In genomic region chr5:148941810-148942209, GRCh38 we compare ENCODE assay signal across 20 cellular contexts.
A peak's percentile ranks its signal among the peaks of the same experiment; 100 is the strongest.
DNase-seq lines count a peak whose midpoint lies in the region; ATAC-seq and TF ChIP-seq lines count a peak whose summit lies in the region.
"Had no signal": no experiment of that assay in that cellular context is flagged by ENCODE, and none has a peak within 500 bp of the region (broad histone marks: within the 10 kb centered on the region; RNA-seq: fewer than 3 reads in every experiment).

No MANE protein-coding gene starts in this region.

- H3K9me3 ChIP-seq in mucosa of descending colon, result no peaks in the 10 kb centered on the region
- H3K9me3 ChIP-seq: BE2C; BLaER1 treated with 17β-estradiol and CSF1 and Interleukin-3, amounts not matched to agents 10 nM and 100 nM had no signal

- 0 out of 2 replicates have a peak, but pooled peaks cover 3% of the 10 kb centered on the region for H3K9me3 Mint-ChIP-seq in WTC11
- H3K9me3 Mint-ChIP-seq in activated CD8-positive, alpha-beta T cell treated with anti-CD3 and anti-CD28 coated beads for 36 hours, result no peaks in the 10 kb centered on the region
- H3K9me3 Mint-ChIP-seq: CD4-positive, alpha-beta memory T cell had no signal

- H3K36me3 Mint-ChIP-seq in WTC11, result peaks cover 6% of the 10 kb centered on the region; the same call in 1 of the 2 replicates
- H3K36me3 Mint-ChIP-seq in activated CD8-positive, alpha-beta T cell treated with anti-CD3 and anti-CD28 coated beads for 36 hours (ENCODE audit: low read depth), result no peaks in the 10 kb centered on the region
- H3K36me3 Mint-ChIP-seq: CD14-positive monocyte; CD4-positive, alpha-beta memory T cell had no signal

- H3K36me3 ChIP-seq in mucosa of descending colon (ENCODE audit: low read depth), result no peaks in the 10 kb centered on the region
- H3K36me3 ChIP-seq: BE2C; BLaER1 treated with 17β-estradiol and CSF1 and Interleukin-3, amounts not matched to agents 10 nM and 100 nM had no signal

- ATAC-seq in WTC11, result no peak
- ATAC-seq in esophagus mucosa, result peak; percentile 35
- peak; percentile 10 for ATAC-seq in mucosa of descending colon
- ATAC-seq in activated CD8-positive, alpha-beta T cell treated with anti-CD3 and anti-CD28 coated beads for 36 hours, result no peak

- H3K27ac Mint-ChIP-seq in WTC11, result no peak overlapping the region
- no peak overlapping the region for H3K27ac Mint-ChIP-seq in activated CD8-positive, alpha-beta T cell treated with anti-CD3 and anti-CD28 coated beads for 36 hours
- H3K27ac Mint-ChIP-seq: CD14-positive monocyte had no signal

- no peak overlapping the region for H3K4me3 ChIP-seq in mucosa of descending colon
- H3K4me3 ChIP-seq: BLaER1 treated with 17β-estradiol and CSF1 and Interleukin-3, amounts not matched to agents 10 nM and 100 nM had no signal

- intact Hi-C loops in mucosa of descending colon (cut with DNase I, micrococcal nuclease), result no loop called here
- intact Hi-C loops in activated CD8-positive, alpha-beta T cell treated with anti-CD3 and anti-CD28 coated beads for 36 hours (cut with micrococcal nuclease), result no loop called here

- peaks cover 3% of the 10 kb centered on the region; the same call in 1 of the 2 replicates for H3K27me3 Mint-ChIP-seq in WTC11 (ENCODE audit: low read depth)
- H3K27me3 Mint-ChIP-seq in activated CD8-positive, alpha-beta T cell treated with anti-CD3 and anti-CD28 coated beads for 36 hours, result peaks cover 2% of the 10 kb centered on the region

- H3K4me1 Mint-ChIP-seq in WTC11, result peaks cover 21% of the 10 kb centered on the region
- no peaks in the 10 kb centered on the region for H3K4me1 Mint-ChIP-seq in activated CD8-positive, alpha-beta T cell treated with anti-CD3 and anti-CD28 coated beads for 36 hours (ENCODE audit: low read depth)
- H3K4me1 Mint-ChIP-seq: CD14-positive monocyte; CD4-positive, alpha-beta memory T cell had no signal

- TF ChIP-seq CTCF in WTC11 (IDR thresholded peaks at IDR 0.05) (no peak), mucosa of descending colon (IDR thresholded peaks at IDR 0.05) (no peak)
- TF ChIP-seq CTCF in activated CD8-positive, alpha-beta T cell treated with anti-CD3 and anti-CD28 coated beads for 36 hours (IDR thresholded peaks at IDR 0.05), result no peak

- CTCF ChIA-PET in WTC11 (lab: Charles Lee), result interaction anchor here (0.6 to 0.7 kb wide), 2 partner anchors 16 to 824 kb away, joined by 3 to 4 read pairs; no protein-coding TSS in a partner anchor
- CTCF ChIA-PET in activated CD8-positive, alpha-beta T cell treated with anti-CD3 and anti-CD28 coated beads for 36 hours (lab: Charles Lee), result interaction anchor here (1.8 kb wide), 1 partner anchor 16 kb away, joined by 4 read pairs; no protein-coding TSS in a partner anchor

- POLR2A ChIA-PET in WTC11 (lab: Charles Lee), result no interaction called here
- POLR2A ChIA-PET in activated CD8-positive, alpha-beta T cell treated with anti-CD3 and anti-CD28 coated beads for 36 hours (lab: Charles Lee), result no interaction called here

- no peaks in the 10 kb centered on the region for H3K4me1 ChIP-seq in mucosa of descending colon (ENCODE audit: low read depth)
- H3K4me1 ChIP-seq: BE2C had no signal

- H3K4me3 Mint-ChIP-seq in WTC11, result peak overlapping the region; percentile 30; the same call in 1 of the 2 replicates
- H3K4me3 Mint-ChIP-seq in activated CD8-positive, alpha-beta T cell treated with anti-CD3 and anti-CD28 coated beads for 36 hours, result no peak overlapping the region
- H3K4me3 Mint-ChIP-seq: CD14-positive monocyte; CD4-positive, alpha-beta memory T cell had no signal

- DNase-seq in CD1c-positive myeloid dendritic cell (ENCODE audit: extremely low spot score), result peak; percentile 16
- DNase-seq in WTC11 (ENCODE audit: low spot score), result no peak
- no peak for DNase-seq in mucosa of descending colon
- DNase-seq in NCI-H2081 treated with DMSO at 0.1 percent for 48 hours (lab: John Stamatoyannopoulos, UW), result no peak
- DNase-seq in activated CD8-positive, alpha-beta T cell treated with anti-CD3 and anti-CD28 coated beads for 36 hours, result no peak
- DNase-seq in activated naive CD4-positive, alpha-beta T cell treated with Interleukin-2 at 50 U/mL for 16 hours, result no peak
- DNase-seq in NAMALWA (ENCODE audit: low spot score), result no peak
- DNase-seq: AML-193; BE2C; Calu3; CD4-positive, alpha-beta memory T cell; COR-L47; DMS53; DMS79 treated with DMSO at 0.1 percent for 48 hours; GF-D8; GOT3; HCEC 1CT had no signal

TF ChIP-seq in WTC11, 78 proteins besides CTCF, POLR2A, EP300 and RAD21 (continues in another document):
- TF ChIP-seq GTF2I (CRISPR knock-in tag; conservative IDR thresholded peaks at IDR 0.05), result no peak
- TF ChIP-seq, protein P1, sequence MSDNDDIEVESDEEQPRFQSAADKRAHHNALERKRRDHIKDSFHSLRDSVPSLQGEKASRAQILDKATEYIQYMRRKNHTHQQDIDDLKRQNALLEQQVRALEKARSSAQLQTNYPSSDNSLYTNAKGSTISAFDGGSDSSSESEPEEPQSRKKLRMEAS (CRISPR knock-in tag; IDR thresholded peaks at IDR 0.05), result no peak
- no peak for TF ChIP-seq SMAD4 (CRISPR knock-in tag; IDR thresholded peaks at IDR 0.05)
- no peak for TF ChIP-seq ZNF263 (CRISPR knock-in tag; IDR thresholded peaks at IDR 0.05; ENCODE audit: low read depth)
- no peak for TF ChIP-seq CDX4 (CRISPR knock-in tag; IDR thresholded peaks at IDR 0.05; ENCODE audit: borderline replicate concordance)
- no peak for TF ChIP-seq ZNF423 (CRISPR knock-in tag; IDR thresholded peaks at IDR 0.05)
- no peak for TF ChIP-seq FOXJ3 (CRISPR knock-in tag; IDR thresholded peaks at IDR 0.05; ENCODE audit: borderline replicate concordance)
- TF ChIP-seq JUN (CRISPR knock-in tag; IDR thresholded peaks at IDR 0.05), result no peak
- no peak for TF ChIP-seq ATF2 (CRISPR knock-in tag; IDR thresholded peaks at IDR 0.05; ENCODE audit: borderline replicate concordance, low read depth)
- TF ChIP-seq, protein P2, sequence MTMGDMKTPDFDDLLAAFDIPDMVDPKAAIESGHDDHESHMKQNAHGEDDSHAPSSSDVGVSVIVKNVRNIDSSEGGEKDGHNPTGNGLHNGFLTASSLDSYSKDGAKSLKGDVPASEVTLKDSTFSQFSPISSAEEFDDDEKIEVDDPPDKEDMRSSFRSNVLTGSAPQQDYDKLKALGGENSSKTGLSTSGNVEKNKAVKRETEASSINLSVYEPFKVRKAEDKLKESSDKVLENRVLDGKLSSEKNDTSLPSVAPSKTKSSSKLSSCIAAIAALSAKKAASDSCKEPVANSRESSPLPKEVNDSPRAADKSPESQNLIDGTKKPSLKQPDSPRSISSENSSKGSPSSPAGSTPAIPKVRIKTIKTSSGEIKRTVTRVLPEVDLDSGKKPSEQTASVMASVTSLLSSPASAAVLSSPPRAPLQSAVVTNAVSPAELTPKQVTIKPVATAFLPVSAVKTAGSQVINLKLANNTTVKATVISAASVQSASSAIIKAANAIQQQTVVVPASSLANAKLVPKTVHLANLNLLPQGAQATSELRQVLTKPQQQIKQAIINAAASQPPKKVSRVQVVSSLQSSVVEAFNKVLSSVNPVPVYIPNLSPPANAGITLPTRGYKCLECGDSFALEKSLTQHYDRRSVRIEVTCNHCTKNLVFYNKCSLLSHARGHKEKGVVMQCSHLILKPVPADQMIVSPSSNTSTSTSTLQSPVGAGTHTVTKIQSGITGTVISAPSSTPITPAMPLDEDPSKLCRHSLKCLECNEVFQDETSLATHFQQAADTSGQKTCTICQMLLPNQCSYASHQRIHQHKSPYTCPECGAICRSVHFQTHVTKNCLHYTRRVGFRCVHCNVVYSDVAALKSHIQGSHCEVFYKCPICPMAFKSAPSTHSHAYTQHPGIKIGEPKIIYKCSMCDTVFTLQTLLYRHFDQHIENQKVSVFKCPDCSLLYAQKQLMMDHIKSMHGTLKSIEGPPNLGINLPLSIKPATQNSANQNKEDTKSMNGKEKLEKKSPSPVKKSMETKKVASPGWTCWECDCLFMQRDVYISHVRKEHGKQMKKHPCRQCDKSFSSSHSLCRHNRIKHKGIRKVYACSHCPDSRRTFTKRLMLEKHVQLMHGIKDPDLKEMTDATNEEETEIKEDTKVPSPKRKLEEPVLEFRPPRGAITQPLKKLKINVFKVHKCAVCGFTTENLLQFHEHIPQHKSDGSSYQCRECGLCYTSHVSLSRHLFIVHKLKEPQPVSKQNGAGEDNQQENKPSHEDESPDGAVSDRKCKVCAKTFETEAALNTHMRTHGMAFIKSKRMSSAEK (CRISPR knock-in tag; IDR thresholded peaks at IDR 0.05; ENCODE audit: borderline replicate concordance), result no peak
- no peak for TF ChIP-seq ESRRA (CRISPR knock-in tag; IDR thresholded peaks at IDR 0.05; ENCODE audit: borderline replicate concordance)
- no peak for TF ChIP-seq ZNF512 (CRISPR knock-in tag; IDR thresholded peaks at IDR 0.05; ENCODE audit: borderline replicate concordance)
- TF ChIP-seq HMGA2 (CRISPR knock-in tag; IDR thresholded peaks at IDR 0.05), result no peak
- no peak for TF ChIP-seq CREB1 (CRISPR knock-in tag; IDR thresholded peaks at IDR 0.05)

Comparison
In these comparisons a context has a peak if more than half of its experiments do, and no peak if none do; other contexts are left out.
1. ATAC-seq: peak in esophagus mucosa (single experiment) and mucosa of descending colon (single experiment); none in WTC11 (single experiment) and activated CD8-positive, alpha-beta T cell treated with anti-CD3 and anti-CD28 coated beads for 36 hours (single experiment).